Comparison of ENCODE assay signal across 16 cellular contexts in the genomic region with DNA sequence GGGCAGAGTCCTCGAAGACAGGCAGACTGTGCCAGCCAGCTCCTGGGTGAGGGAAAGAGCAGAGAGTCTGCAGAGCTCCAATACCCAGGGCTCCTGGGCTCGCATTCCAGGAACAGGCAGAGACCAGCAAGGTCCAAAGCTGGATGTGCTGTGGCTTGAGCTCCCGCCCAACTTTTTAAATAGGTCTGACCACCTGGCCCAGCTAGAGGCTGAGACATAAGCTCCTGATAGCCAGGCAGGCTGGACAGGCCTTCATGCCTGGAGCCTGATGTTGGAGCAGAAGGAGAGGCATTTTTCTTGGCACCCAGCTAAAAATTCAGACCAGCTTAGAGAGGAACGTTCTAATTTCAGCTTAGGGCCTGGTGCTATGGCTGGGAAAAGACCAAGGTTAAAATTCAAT.
"Had no signal": no experiment of that assay in that cellular context is flagged by ENCODE, and none has a peak within 500 bp of the region (broad histone marks: within the 10 kb centered on the region; RNA-seq: fewer than 3 reads in every experiment).

No MANE protein-coding gene starts in this region.

- H3K27me3 ChIP-seq: esophagus muscularis mucosa, ovary, sigmoid colon, testis, uterus had no signal

- H3K27ac ChIP-seq: ovary, testis, uterus had no signal

- H3K36me3 ChIP-seq: esophagus muscularis mucosa, ovary, sigmoid colon, uterus had no signal

- H3K4me3 ChIP-seq: esophagus muscularis mucosa, ovary, sigmoid colon, testis, uterus had no signal

- H3K36me3 Mint-ChIP-seq: activated naive CD8-positive, alpha-beta T cell treated with anti-CD3 and anti-CD28 coated beads for 36 hours had no signal

- H3K27ac Mint-ChIP-seq: activated naive CD8-positive, alpha-beta T cell treated with anti-CD3 and anti-CD28 coated beads for 36 hours; memory B cell; stimulated activated naive CD8-positive, alpha-beta T cell treated with anti-CD3 and anti-CD28 coated beads, Interleukin-15, amount 100 ng/mL, for 72 hours had no signal

- H3K4me1 ChIP-seq: uterus had no signal

- H3K4me3 Mint-ChIP-seq: activated naive CD8-positive, alpha-beta T cell treated with anti-CD3 and anti-CD28 coated beads for 36 hours; activated T-cell treated with anti-CD3 and anti-CD28 coated beads, Interleukin-2, amount 50 U/mL, for 4 hours; memory B cell; stimulated activated naive CD8-positive, alpha-beta T cell treated with anti-CD3 and anti-CD28 coated beads, Interleukin-15, amount 100 ng/mL, for 72 hours had no signal

- H3K9me3 Mint-ChIP-seq: activated T-cell treated with anti-CD3 and anti-CD28 coated beads, Interleukin-2, amount 50 U/mL, for 4 hours had no signal

- H3K9me3 ChIP-seq: ovary, testis, uterus had no signal

- H3K4me1 Mint-ChIP-seq: memory B cell had no signal

- H3K27me3 Mint-ChIP-seq: stimulated activated naive CD8-positive, alpha-beta T cell treated with anti-CD3 and anti-CD28 coated beads, Interleukin-15, amount 100 ng/mL, for 72 hours had no signal

- DNase-seq: activated CD4-positive, alpha-beta T cell treated with anti-CD3 and anti-CD28 coated beads for 1 hour; activated CD4-positive, alpha-beta T cell treated with anti-CD3 and anti-CD28 coated beads, Interleukin-2, amount 50 U/mL, for 48 hours; activated gamma-delta T cell; activated naive CD8-positive, alpha-beta T cell treated with anti-CD3 and anti-CD28 coated beads for 36 hours; activated T-cell treated with anti-CD3 and anti-CD28 coated beads, Interleukin-2, amount 50 U/mL, for 4 hours; dermis blood vessel endothelial cell; glutamatergic neuron; ovary; sigmoid colon; stimulated activated CD4-positive, alpha-beta T cell treated with anti-CD3 and anti-CD28 coated beads, Interleukin-4, amount 100 ng/mL, for 24 hours; stimulated activated naive CD8-positive, alpha-beta T cell treated with anti-CD3 and anti-CD28 coated beads, Interleukin-15, amount 100 ng/mL, for 72 hours; T-helper 2 cell; testis; uterus had no signal
